Comparison of ENCODE assay signal across 8 cellular contexts in the genomic region with DNA sequence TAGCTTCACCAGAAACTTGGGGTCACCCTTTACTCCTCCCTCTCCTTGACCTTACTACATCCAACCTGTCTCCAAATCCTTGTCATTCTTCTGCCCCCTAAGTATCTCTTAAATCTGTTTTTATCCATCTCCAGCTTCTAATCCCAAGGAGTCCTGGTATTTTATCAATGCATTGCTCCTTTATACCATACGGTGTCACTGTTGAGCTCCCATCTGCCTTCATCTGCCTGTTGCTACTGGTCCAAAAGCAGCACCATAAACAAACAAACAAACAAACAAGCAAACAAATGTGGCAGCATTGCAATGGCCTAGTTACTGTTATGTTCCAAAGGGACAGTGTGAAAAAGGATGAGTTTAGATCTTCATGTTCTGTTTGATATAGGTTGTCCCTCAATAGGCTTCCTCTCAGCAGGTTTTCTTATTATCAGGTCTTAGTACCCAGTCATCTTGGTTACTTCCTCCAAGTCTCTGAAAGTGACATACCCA. TPM values are rescaled to one million over a fixed set of nuclear protein-coding genes. Genes with fewer than 3 reads are reported as not detected.
DNase-seq lines count a peak whose midpoint lies in the region; ATAC-seq and TF ChIP-seq lines count a peak whose summit lies in the region.

No MANE protein-coding gene starts in this region.

- DNase-seq in activated CD4-positive, alpha-beta T cell treated with anti-CD3 and anti-CD28 coated beads, Interleukin-2, amount 10 ng/mL, durations not matched to agents 7 days and 5 days: peak; percentile 54
- DNase-seq in activated CD4-positive, alpha-beta T cell treated with anti-CD3 and anti-CD28 coated beads, Interleukin-2, amount 50 U/mL, for 4 hours: no peak
- DNase-seq in PC-3 (peak; percentile 60), dorsolateral prefrontal cortex (peak in 1 of 10 donors; percentile 28), memory B cell (ENCODE audit: low spot score in 2 of 2) (peak in 1 of 2 donors; percentile 30), SHP77 (lab: John Stamatoyannopoulos, UW) (no peak)

- no peaks in the 10 kb centered on the region for H3K79me2 ChIP-seq in PC-3 (ENCODE audit: low read length)

- no peaks in the 10 kb centered on the region for H3K9me3 ChIP-seq in PC-3 (ENCODE audit: low read length)

- intact Hi-C loops in PC-3 (cut with micrococcal nuclease): loop anchor here (1.0 to 5.0 kb wide), 4 partner anchors 71 to 175 kb away; a partner anchor contains a TSS
- intact Hi-C loops in dorsolateral prefrontal cortex (cut with DNase I): loop anchor here (1.0 to 5.0 kb wide), 5 partner anchors 71 to 175 kb away; a partner anchor contains a TSS

- no peaks in the 10 kb centered on the region for H4K20me1 ChIP-seq in PC-3 (ENCODE audit: low read length)

- H3K4me3 Mint-ChIP-seq in activated CD4-positive, alpha-beta T cell treated with anti-CD3 and anti-CD28 coated beads, Interleukin-2, amount 10 ng/mL, durations not matched to agents 7 days and 5 days: no peak overlapping the region
- no peak overlapping the region for H3K4me3 Mint-ChIP-seq in memory B cell

- BruUV-seq in PC-3 (replicated peaks; lab: Mats Ljungman, UMichigan): no TSS peak

- no peak overlapping the region for H3K27ac Mint-ChIP-seq in activated CD4-positive, alpha-beta T cell treated with anti-CD3 and anti-CD28 coated beads, Interleukin-2, amount 10 ng/mL, durations not matched to agents 7 days and 5 days
- no peak overlapping the region for H3K27ac Mint-ChIP-seq in memory B cell

- ATAC-seq in HG03432 (IDR thresholded peaks at IDR 0.05; ENCODE audit: unreplicated experiment) (peak; percentile 64), PC-3 (peak; percentile 71), memory B cell (ENCODE audit: low read depth) (peak; percentile 62), GM18907 (IDR thresholded peaks at IDR 0.05; ENCODE audit: unreplicated experiment) (no peak)

- no peaks in the 10 kb centered on the region for H3K9me3 Mint-ChIP-seq in activated CD4-positive, alpha-beta T cell treated with anti-CD3 and anti-CD28 coated beads, Interleukin-2, amount 10 ng/mL, durations not matched to agents 7 days and 5 days
- H3K9me3 Mint-ChIP-seq in memory B cell: no peaks in the 10 kb centered on the region

- H3K36me3 ChIP-seq in PC-3 (ENCODE audit: low read depth, low read length): no peaks in the 10 kb centered on the region

- no peak overlapping the region for H3K27ac ChIP-seq in PC-3 (ENCODE audit: low read length)
- H3K27ac ChIP-seq in dorsolateral prefrontal cortex: peak overlapping the region in 4 of 59 donors; percentile 5 to 44 (median 18)

- POLR2A ChIA-PET in activated CD4-positive, alpha-beta T cell treated with anti-CD3 and anti-CD28 coated beads, Interleukin-2, amount 10 ng/mL, durations not matched to agents 7 days and 5 days (lab: Charles Lee): no interaction called here
- POLR2A ChIA-PET in PC-3 (lab: Charles Lee; ENCODE audit: unreplicated experiment): interaction anchor here (0.6 kb wide), 1 partner anchor 80 kb away, joined by 5 read pairs; a partner anchor contains a TSS

- no peaks in the 10 kb centered on the region for H3K9me2 ChIP-seq in PC-3 (replicated peaks; ENCODE audit: low read length)

- peaks cover 12% of the 10 kb centered on the region for H3K36me3 Mint-ChIP-seq in activated CD4-positive, alpha-beta T cell treated with anti-CD3 and anti-CD28 coated beads, Interleukin-2, amount 10 ng/mL, durations not matched to agents 7 days and 5 days (ENCODE audit: low read depth)
- H3K36me3 Mint-ChIP-seq in memory B cell: peaks cover 9% of the 10 kb centered on the region

- no peaks in the 10 kb centered on the region for H3K27me3 Mint-ChIP-seq in activated CD4-positive, alpha-beta T cell treated with anti-CD3 and anti-CD28 coated beads, Interleukin-2, amount 10 ng/mL, durations not matched to agents 7 days and 5 days
- H3K27me3 Mint-ChIP-seq in memory B cell: no peaks in the 10 kb centered on the region

- CTCF ChIA-PET in activated CD4-positive, alpha-beta T cell treated with anti-CD3 and anti-CD28 coated beads, Interleukin-2, amount 10 ng/mL, durations not matched to agents 7 days and 5 days (lab: Charles Lee): interaction anchor here (0.6 to 1.6 kb wide), 25 partner anchors 9 to 982 kb away, joined by 3 to 12 read pairs (median 3); a partner anchor contains a TSS
- CTCF ChIA-PET in PC-3 (lab: Charles Lee): interaction anchor here (0.5 to 1.6 kb wide), 12 partner anchors 10 to 908 kb away, joined by 3 to 11 read pairs (median 4); a partner anchor contains a TSS

- H3K4me3 ChIP-seq in PC-3 (ENCODE audit: low read length) (no peak overlapping the region), dorsolateral prefrontal cortex (no peak overlapping the region)

- H2AFZ ChIP-seq in PC-3 (ENCODE audit: low read length): no peak overlapping the region

- H3K27me3 ChIP-seq in PC-3 (ENCODE audit: low read length) (no peaks in the 10 kb centered on the region), dorsolateral prefrontal cortex (no peaks in the 10 kb centered on the region)

- H3F3A ChIP-seq in PC-3 (ENCODE audit: low read length, unreplicated experiment): no peaks in the 10 kb centered on the region

- peaks cover 14% of the 10 kb centered on the region for H3K4me1 Mint-ChIP-seq in activated CD4-positive, alpha-beta T cell treated with anti-CD3 and anti-CD28 coated beads, Interleukin-2, amount 10 ng/mL, durations not matched to agents 7 days and 5 days
- peaks cover 5% of the 10 kb centered on the region for H3K4me1 Mint-ChIP-seq in memory B cell

- no peaks in the 10 kb centered on the region for H3K4me1 ChIP-seq in PC-3 (ENCODE audit: insufficient read depth, low read length)

- no peak overlapping the region for H3K4me2 ChIP-seq in PC-3 (ENCODE audit: low read length)

- TF ChIP-seq CTCF in PC-3 (conservative IDR thresholded peaks at IDR 0.05; ENCODE audit: low read depth, low read length): peak; percentile 82
- TF ChIP-seq CTCF in dorsolateral prefrontal cortex (IDR thresholded peaks at IDR 0.05 in 54 of 56, conservative IDR thresholded peaks at IDR 0.05 in 2 of 56; ENCODE audit: low read depth in 1 of 56, partially characterized antibody in 56 of 56): peak; percentile 59 to 91 (median 78)

- H3K9ac ChIP-seq in PC-3 (ENCODE audit: low read length): no peak overlapping the region

RNA-seq across cellular contexts. Expression of a gene that starts 34.2 kb away (rescaled TPM):
- total RNA-seq in activated CD4-positive, alpha-beta T cell treated with anti-CD3 and anti-CD28 coated beads, Interleukin-2, amount 10 ng/mL, durations not matched to agents 7 days and 5 days: 10 to 100 TPM; 15.8 to 18.0 TPM
- total RNA-seq in PC-3 (2014; rRNA removed) (9.3 and 14.5 TPM in 2 replicates), dorsolateral prefrontal cortex (10 to 100 TPM; 18.4 to 68.1 (median 34.5) TPM)

RNA-seq across cellular contexts. Expression of a gene that starts 50.0 kb away (rescaled TPM):
- 10 to 100 TPM; 25.6 to 27.0 TPM for total RNA-seq in activated CD4-positive, alpha-beta T cell treated with anti-CD3 and anti-CD28 coated beads, Interleukin-2, amount 10 ng/mL, durations not matched to agents 7 days and 5 days
- total RNA-seq in PC-3 (2014; rRNA removed): 25.5 and 26.4 TPM in 2 replicates
- 10 to 100 TPM; 39.2 to 73.5 (median 47.7) TPM for total RNA-seq in dorsolateral prefrontal cortex

RNA-seq across cellular contexts. Expression of a gene that starts 50.2 kb away (rescaled TPM):
- total RNA-seq in activated CD4-positive, alpha-beta T cell treated with anti-CD3 and anti-CD28 coated beads, Interleukin-2, amount 10 ng/mL, durations not matched to agents 7 days and 5 days: 10 to 100 TPM; 39.0 to 40.6 TPM
- total RNA-seq in PC-3 (2014; rRNA removed) (57.2 and 65.2 TPM in 2 replicates), dorsolateral prefrontal cortex (10 to 100 TPM; 36.5 to 66.3 (median 51.4) TPM)

RNA-seq across cellular contexts. Expression of a gene that starts 57.6 kb away (rescaled TPM):
- 1 to 10 TPM; 6.8 to 8.4 TPM for total RNA-seq in activated CD4-positive, alpha-beta T cell treated with anti-CD3 and anti-CD28 coated beads, Interleukin-2, amount 10 ng/mL, durations not matched to agents 7 days and 5 days
- total RNA-seq in PC-3 (2014; rRNA removed): 20.3 and 24.7 TPM in 2 replicates
- total RNA-seq in dorsolateral prefrontal cortex: 10 to 100 TPM; 35.0 to 77.7 (median 55.7) TPM

Comparison
In these comparisons a context has a peak if more than half of its experiments do, and no peak if none do; other contexts are left out.
1. DNase-seq: peak in activated CD4-positive, alpha-beta T cell treated with anti-CD3 and anti-CD28 coated beads, Interleukin-2, amount 10 ng/mL, durations not matched to agents 7 days and 5 days (single experiment) and PC-3 (single experiment); none in activated CD4-positive, alpha-beta T cell treated with anti-CD3 and anti-CD28 coated beads, Interleukin-2, amount 50 U/mL, for 4 hours (0 of 2) and SHP77 (0 of 2).